Comparison of ENCODE assay signal across 9 cellular contexts in the genomic region with DNA sequence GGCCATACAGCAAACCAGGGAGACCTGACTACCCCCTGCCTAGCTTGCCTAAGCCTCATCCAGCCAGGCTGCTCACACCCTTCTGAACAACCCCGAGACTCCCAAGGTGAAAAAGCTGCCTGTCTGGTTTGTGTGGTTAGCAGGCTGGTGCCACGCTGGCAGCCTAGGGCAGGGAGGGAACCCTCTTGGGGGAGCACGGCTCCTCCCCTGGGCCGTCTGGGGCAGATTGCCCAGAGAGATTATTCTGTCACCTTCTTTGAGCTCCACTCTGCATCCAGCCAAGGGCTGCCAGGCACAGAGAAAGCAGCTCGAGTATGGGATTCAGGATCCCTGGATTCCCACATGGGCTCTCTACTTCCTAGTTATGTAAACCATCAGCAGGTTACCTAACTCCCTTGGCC. TPM values are rescaled to one million over a fixed set of nuclear protein-coding genes. Genes with fewer than 3 reads are reported as not detected.
DNase-seq lines count a peak whose midpoint lies in the region; ATAC-seq and TF ChIP-seq lines count a peak whose summit lies in the region.
"Had no signal": no experiment of that assay in that cellular context is flagged by ENCODE, and none has a peak within 500 bp of the region (broad histone marks: within the 10 kb centered on the region; RNA-seq: fewer than 3 reads in every experiment).

No MANE protein-coding gene starts in this region.

- no peaks in the 10 kb centered on the region for H3K36me3 Mint-ChIP-seq in activated CD4-positive, alpha-beta memory T cell treated with anti-CD3 and anti-CD28 coated beads, Interleukin-2, amount 10 ng/mL, durations not matched to agents 7 days and 5 days (ENCODE audit: low read depth)
- H3K36me3 Mint-ChIP-seq: activated naive CD4-positive, alpha-beta T cell treated with anti-CD3 and anti-CD28 coated beads, Interleukin-2, amount 50 U/mL, for 24 hours had no signal

- peaks cover 22% of the 10 kb centered on the region for H3K4me1 Mint-ChIP-seq in activated CD4-positive, alpha-beta memory T cell treated with anti-CD3 and anti-CD28 coated beads, Interleukin-2, amount 10 ng/mL, durations not matched to agents 7 days and 5 days

- H3K27ac Mint-ChIP-seq in activated CD4-positive, alpha-beta memory T cell treated with anti-CD3 and anti-CD28 coated beads, Interleukin-2, amount 10 ng/mL, durations not matched to agents 7 days and 5 days = no peak overlapping the region
- H3K27ac Mint-ChIP-seq: activated naive CD4-positive, alpha-beta T cell treated with anti-CD3 and anti-CD28 coated beads, Interleukin-2, amount 50 U/mL, for 24 hours had no signal

- no peaks in the 10 kb centered on the region for H3K27me3 ChIP-seq in BE2C

- no peak for TF ChIP-seq CTCF in BE2C (IDR thresholded peaks at IDR 0.05; ENCODE audit: low read depth, low read length)

- POLR2A ChIA-PET in activated CD4-positive, alpha-beta memory T cell treated with anti-CD3 and anti-CD28 coated beads, Interleukin-2, amount 10 ng/mL, durations not matched to agents 7 days and 5 days (lab: Charles Lee) = no interaction called here

- H3K4me1 ChIP-seq in BE2C = peaks cover 14% of the 10 kb centered on the region

- H3K9me3 Mint-ChIP-seq in activated CD4-positive, alpha-beta memory T cell treated with anti-CD3 and anti-CD28 coated beads, Interleukin-2, amount 10 ng/mL, durations not matched to agents 7 days and 5 days = no peaks in the 10 kb centered on the region
- H3K9me3 Mint-ChIP-seq: activated naive CD4-positive, alpha-beta T cell treated with anti-CD3 and anti-CD28 coated beads, Interleukin-2, amount 50 U/mL, for 24 hours had no signal

- no peak overlapping the region for H3K4me3 Mint-ChIP-seq in activated CD4-positive, alpha-beta memory T cell treated with anti-CD3 and anti-CD28 coated beads, Interleukin-2, amount 10 ng/mL, durations not matched to agents 7 days and 5 days
- H3K4me3 Mint-ChIP-seq: activated naive CD4-positive, alpha-beta T cell treated with anti-CD3 and anti-CD28 coated beads, Interleukin-2, amount 50 U/mL, for 24 hours had no signal

- CTCF ChIA-PET in activated CD4-positive, alpha-beta memory T cell treated with anti-CD3 and anti-CD28 coated beads, Interleukin-2, amount 10 ng/mL, durations not matched to agents 7 days and 5 days (lab: Charles Lee) = no interaction called here

- peak; percentile 63 for DNase-seq in BE2C
- peak; percentile 85 for DNase-seq in Jurkat, Clone E6-1 (ENCODE audit: low read depth, low spot score)
- peak; percentile 31 for DNase-seq in activated CD4-positive, alpha-beta memory T cell treated with anti-CD3 and anti-CD28 coated beads, Interleukin-2, amount 10 ng/mL, durations not matched to agents 7 days and 5 days
- DNase-seq in islet precursor cell = peak; percentile 68
- no peak for DNase-seq in globus pallidus (ENCODE audit: low spot score)
- DNase-seq in stimulated activated CD4-positive, alpha-beta T cell treated with anti-CD3 and anti-CD28 coated beads, Interleukin-1b, Interleukin-23, amount 100 ng/mL, for 48 hours = no peak

- ATAC-seq in HG03280 (IDR thresholded peaks at IDR 0.05; ENCODE audit: unreplicated experiment) (no peak), GM19467 (IDR thresholded peaks at IDR 0.05; ENCODE audit: unreplicated experiment) (no peak)

- no peak overlapping the region for H3K4me3 ChIP-seq in BE2C (ENCODE audit: low read depth, low read length)
- H3K4me3 ChIP-seq in Jurkat, Clone E6-1 (ENCODE audit: low read length) = no peak overlapping the region

- no peaks in the 10 kb centered on the region for H3K9me3 ChIP-seq in BE2C

- no peaks in the 10 kb centered on the region for H3K36me3 ChIP-seq in BE2C

- peaks cover 17% of the 10 kb centered on the region for H3K27me3 Mint-ChIP-seq in activated CD4-positive, alpha-beta memory T cell treated with anti-CD3 and anti-CD28 coated beads, Interleukin-2, amount 10 ng/mL, durations not matched to agents 7 days and 5 days
- H3K27me3 Mint-ChIP-seq: activated naive CD4-positive, alpha-beta T cell treated with anti-CD3 and anti-CD28 coated beads, Interleukin-2, amount 50 U/mL, for 24 hours had no signal

RNA-seq across cellular contexts. Expression of a gene that starts 27.5 kb away (rescaled TPM):
- polyA plus RNA-seq in BE2C (2012; ENCODE audit: insufficient read depth, insufficient read length, low read depth) = 0.40 TPM
- polyA plus RNA-seq in Jurkat, Clone E6-1 (2012; ENCODE audit: insufficient read depth, insufficient read length) = not detected
- 1 to 10 TPM; 1.2 to 1.7 TPM for total RNA-seq in activated CD4-positive, alpha-beta memory T cell treated with anti-CD3 and anti-CD28 coated beads, Interleukin-2, amount 10 ng/mL, durations not matched to agents 7 days and 5 days

RNA-seq across cellular contexts. Expression of a gene that starts 32.0 kb away (rescaled TPM):
- 2.9 TPM for polyA plus RNA-seq in BE2C (2012; ENCODE audit: insufficient read depth, insufficient read length, low read depth)
- 10.8 TPM for polyA plus RNA-seq in Jurkat, Clone E6-1 (2012; ENCODE audit: insufficient read depth, insufficient read length)
- total RNA-seq in activated CD4-positive, alpha-beta memory T cell treated with anti-CD3 and anti-CD28 coated beads, Interleukin-2, amount 10 ng/mL, durations not matched to agents 7 days and 5 days = under 1 TPM; 0.43 to 0.63 TPM

Comparison
In these comparisons a context has a peak if more than half of its experiments do, and no peak if none do; other contexts are left out.
1. DNase-seq: peak in BE2C (single experiment), Jurkat, Clone E6-1 (single experiment), activated CD4-positive, alpha-beta memory T cell treated with anti-CD3 and anti-CD28 coated beads, Interleukin-2, amount 10 ng/mL, durations not matched to agents 7 days and 5 days (single experiment) and islet precursor cell (single experiment); none in globus pallidus (single experiment) and stimulated activated CD4-positive, alpha-beta T cell treated with anti-CD3 and anti-CD28 coated beads, Interleukin-1b, Interleukin-23, amount 100 ng/mL, for 48 hours (single experiment).